Comparison of ENCODE assay signal across 20 cellular contexts in the genomic region with DNA sequence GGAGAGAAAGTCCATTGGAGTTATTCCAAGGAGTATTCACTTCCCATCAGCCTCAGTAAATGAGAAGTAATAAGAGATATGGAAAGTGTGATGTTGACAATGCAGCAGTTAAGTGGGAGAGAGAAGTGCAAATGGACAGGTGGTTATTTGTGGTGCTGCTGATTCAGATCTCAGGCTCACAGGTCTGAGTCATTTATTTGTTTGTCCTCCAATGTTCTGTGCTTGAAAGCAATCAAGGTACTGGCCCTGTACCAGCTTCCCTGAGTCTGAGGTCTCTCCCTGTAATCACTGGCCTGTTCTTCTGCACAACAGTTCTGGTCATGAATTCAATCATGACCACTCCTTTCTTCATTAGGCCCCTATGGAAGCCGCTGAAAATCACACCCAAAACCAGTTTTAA.
A peak's percentile ranks its signal among the peaks of the same experiment; 100 is the strongest.
DNase-seq lines count a peak whose midpoint lies in the region; TF ChIP-seq lines count a peak whose summit lies in the region.
"Had no signal": no experiment of that assay in that cellular context is flagged by ENCODE, and none has a peak within 500 bp of the region (broad histone marks: within the 10 kb centered on the region; RNA-seq: fewer than 3 reads in every experiment).

No MANE protein-coding gene starts in this region.

- H2BK15ac ChIP-seq in mesenchymal stem cell (ENCODE audit: low read depth, poor library complexity, severe bottlenecking) = no peak overlapping the region

- no peak overlapping the region for H2AK5ac ChIP-seq in mesenchymal stem cell (ENCODE audit: low read length, severe bottlenecking)

- no peak for TF ChIP-seq CTCF in adrenal gland (IDR thresholded peaks at IDR 0.05)
- TF ChIP-seq CTCF in parathyroid adenoma (IDR thresholded peaks at IDR 0.05) = no peak

- intact Hi-C loops in adrenal gland (cut with DNase I) = loop anchor here in 1 of 2 donors (10.0 kb wide), 1 partner anchor 587 kb away; no protein-coding TSS in a partner anchor

- H3K27ac ChIP-seq in adrenal gland (no peak overlapping the region), parathyroid adenoma (no peak overlapping the region), mesenchymal stem cell (ENCODE audit: low read length, poor library complexity, severe bottlenecking) (no peak overlapping the region)
- H3K27ac ChIP-seq: neutrophil, vagina had no signal

- H3K4me3 ChIP-seq in adrenal gland (no peak overlapping the region), parathyroid adenoma (ENCODE audit: low read depth, low read length) (no peak overlapping the region), mesenchymal stem cell (ENCODE audit: insufficient read depth in 1 of 2, low read depth in 1 of 2, low read length in 2 of 2) (no peak overlapping the region)
- H3K4me3 ChIP-seq: GM12878, MG63, vagina had no signal

- H3K36me3 ChIP-seq in adrenal gland (replicated peaks in 1 of 2) = no peaks in the 10 kb centered on the region
- no peaks in the 10 kb centered on the region for H3K36me3 ChIP-seq in parathyroid adenoma (ENCODE audit: control insufficient read depth, insufficient read depth, low read length)
- no peaks in the 10 kb centered on the region for H3K36me3 ChIP-seq in mesenchymal stem cell (ENCODE audit: control insufficient read depth in 1 of 2, insufficient read depth in 2 of 2, low read depth in 1 of 2, low read length in 2 of 2)
- H3K36me3 ChIP-seq: MG63, neutrophil, vagina had no signal

- 63 to 75% (median 69%) methylated on average over 1 of the region's 1 CpG for WGBS in adrenal gland, 4 donors
- 88% methylated on average over 1 of the region's 1 CpG for WGBS in mesenchymal stem cell

- H4K8ac ChIP-seq in mesenchymal stem cell (ENCODE audit: low read length) = no peak overlapping the region

- H3K4ac ChIP-seq in mesenchymal stem cell (ENCODE audit: low read depth in 1 of 2, low read length in 2 of 2) = no peak overlapping the region

- peak; percentile 78 for DNase-seq in LHCN-M2 (ENCODE audit: low read depth)
- peak; percentile 97 for DNase-seq in NCI-H2029 treated with DMSO at 0.1 percent for 48 hours (lab: John Stamatoyannopoulos, UW)
- DNase-seq in adrenal gland = peak in 6 of 7 donors; percentile 22 to 66 (median 36)
- no peak for DNase-seq in mesenchymal stem cell
- DNase-seq in GM19240 (ENCODE audit: insufficient read length, low spot score) = no peak
- no peak for DNase-seq in stimulated activated CD4-positive, alpha-beta T cell treated with anti-CD3 and anti-CD28 coated beads, Interleukin-15, amount 100 ng/mL, for 24 hours
- DNase-seq in hypothalamus (lab: John Stamatoyannopoulos, UW) = no peak
- DNase-seq: activated CD4-positive, CD25-positive, alpha-beta regulatory T cell; amygdala; CD8-positive, alpha-beta memory T cell; effector CD8-positive, alpha-beta T cell; HFFc6; MG63; NCI-H2227 treated with DMSO at 0.1 percent for 48 hours; Right ventricle myocardium superior; stimulated activated CD4-positive, alpha-beta T cell treated with anti-CD3 and anti-CD28 coated beads, Interleukin-2, amount 100 ng/mL, for 24 hours had no signal

- H3K79me2 ChIP-seq in parathyroid adenoma = no peaks in the 10 kb centered on the region

- H3K14ac ChIP-seq in mesenchymal stem cell (ENCODE audit: low read length in 2 of 2) = no peak overlapping the region

- H2BK5ac ChIP-seq in mesenchymal stem cell (ENCODE audit: low read depth, low read length, poor library complexity, severe bottlenecking) = no peak overlapping the region

- peak overlapping the region; percentile 16 for H2AFZ ChIP-seq in parathyroid adenoma
- no peak overlapping the region for H2AFZ ChIP-seq in mesenchymal stem cell (ENCODE audit: low read depth, low read length)

- H2BK12ac ChIP-seq in mesenchymal stem cell (ENCODE audit: low read length in 2 of 2) = no peak overlapping the region

- H2BK120ac ChIP-seq in mesenchymal stem cell (ENCODE audit: low read depth, low read length) = no peak overlapping the region

- H3K23ac ChIP-seq in mesenchymal stem cell (ENCODE audit: low read length in 2 of 2) = no peak overlapping the region

- no peak for TF ChIP-seq POLR2A in adrenal gland (IDR thresholded peaks at IDR 0.05)

- H3K18ac ChIP-seq in mesenchymal stem cell (ENCODE audit: low read depth in 1 of 2, low read length in 2 of 2) = no peak overlapping the region

- H4K91ac ChIP-seq in mesenchymal stem cell (ENCODE audit: low read length) = no peak overlapping the region

- H3K4me1 ChIP-seq in adrenal gland (replicated peaks in 1 of 2) (no peaks in the 10 kb centered on the region), parathyroid adenoma (peaks cover 14% of the 10 kb centered on the region), mesenchymal stem cell (ENCODE audit: control insufficient read depth, insufficient read depth, low read depth, low read length) (no peaks in the 10 kb centered on the region)
- H3K4me1 ChIP-seq: vagina had no signal

- H3K79me1 ChIP-seq in mesenchymal stem cell (replicated peaks; ENCODE audit: low read length, poor library complexity, severe bottlenecking) = no peaks in the 10 kb centered on the region

- H3K4me2 ChIP-seq in parathyroid adenoma (ENCODE audit: low read length) = no peak overlapping the region
- no peak overlapping the region for H3K4me2 ChIP-seq in mesenchymal stem cell (ENCODE audit: low read length, poor library complexity, severe bottlenecking)

- H3K27me3 ChIP-seq in adrenal gland = no peaks in the 10 kb centered on the region
- no peaks in the 10 kb centered on the region for H3K27me3 ChIP-seq in parathyroid adenoma (ENCODE audit: control insufficient read depth, insufficient read depth, low read length)
- no peaks in the 10 kb centered on the region for H3K27me3 ChIP-seq in mesenchymal stem cell (ENCODE audit: control insufficient read depth in 1 of 2, insufficient read depth in 1 of 2, low read length in 2 of 2)
- H3K27me3 ChIP-seq: MG63, neutrophil, vagina had no signal

- H3K9me3 ChIP-seq in adrenal gland (replicated peaks in 1 of 3) (no peaks in the 10 kb centered on the region), parathyroid adenoma (ENCODE audit: control insufficient read depth, low read length) (no peaks in the 10 kb centered on the region), mesenchymal stem cell (ENCODE audit: control insufficient read depth, low read length) (no peaks in the 10 kb centered on the region)
- H3K9me3 ChIP-seq: MG63, neutrophil, vagina had no signal

- no peak overlapping the region for H3K9ac ChIP-seq in parathyroid adenoma
- no peak overlapping the region for H3K9ac ChIP-seq in mesenchymal stem cell (ENCODE audit: low read length)

Comparison
In these comparisons a context has a peak if more than half of its experiments do, and no peak if none do; other contexts are left out.
1. DNase-seq: peak in LHCN-M2 (single experiment), NCI-H2029 treated with DMSO at 0.1 percent for 48 hours (single experiment) and adrenal gland (6 of 7); none in mesenchymal stem cell (single experiment), GM19240 (single experiment), stimulated activated CD4-positive, alpha-beta T cell treated with anti-CD3 and anti-CD28 coated beads, Interleukin-15, amount 100 ng/mL, for 24 hours (single experiment) and hypothalamus (0 of 51).